In the genomic region with DNA sequence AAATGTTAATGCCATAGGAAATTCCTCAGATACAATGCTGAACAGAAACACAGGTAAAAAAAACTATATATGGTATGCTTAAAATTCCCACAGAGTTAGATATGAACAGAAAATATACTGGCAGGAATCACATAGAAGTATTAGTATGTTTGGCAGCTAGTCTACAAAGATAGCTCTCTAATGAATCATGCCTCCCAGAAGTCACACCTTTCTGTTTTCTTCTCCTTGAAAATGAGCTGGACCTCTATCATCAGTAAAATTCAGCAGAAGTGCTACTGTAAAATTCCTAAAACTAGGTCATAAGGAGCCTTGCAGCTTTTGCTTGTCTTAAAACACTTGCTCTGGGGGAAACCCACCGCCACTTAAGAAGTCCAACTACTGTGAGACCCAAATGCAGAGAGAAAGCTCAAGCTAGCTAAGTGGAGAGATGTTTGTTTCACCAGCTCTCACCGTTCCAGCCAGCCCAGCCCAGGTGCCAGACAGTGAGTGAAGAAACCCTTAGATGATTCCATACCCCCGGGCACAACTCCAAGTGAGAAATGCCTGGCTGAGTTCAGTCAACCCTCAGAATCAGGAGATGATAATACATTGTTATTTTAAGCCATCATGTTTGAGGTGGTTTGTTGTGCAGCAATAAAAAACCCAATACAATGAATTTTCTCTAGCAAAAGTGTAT, we compare ENCODE assay signal across 1 cellular context.
TF ChIP-seq lines count a peak whose summit lies in the region.

No MANE protein-coding gene starts in this region.

TF ChIP-seq in Ishikawa, 13 proteins besides CTCF, POLR2A, EP300 and RAD21 (continued from another document):
- TF ChIP-seq, protein P1, sequence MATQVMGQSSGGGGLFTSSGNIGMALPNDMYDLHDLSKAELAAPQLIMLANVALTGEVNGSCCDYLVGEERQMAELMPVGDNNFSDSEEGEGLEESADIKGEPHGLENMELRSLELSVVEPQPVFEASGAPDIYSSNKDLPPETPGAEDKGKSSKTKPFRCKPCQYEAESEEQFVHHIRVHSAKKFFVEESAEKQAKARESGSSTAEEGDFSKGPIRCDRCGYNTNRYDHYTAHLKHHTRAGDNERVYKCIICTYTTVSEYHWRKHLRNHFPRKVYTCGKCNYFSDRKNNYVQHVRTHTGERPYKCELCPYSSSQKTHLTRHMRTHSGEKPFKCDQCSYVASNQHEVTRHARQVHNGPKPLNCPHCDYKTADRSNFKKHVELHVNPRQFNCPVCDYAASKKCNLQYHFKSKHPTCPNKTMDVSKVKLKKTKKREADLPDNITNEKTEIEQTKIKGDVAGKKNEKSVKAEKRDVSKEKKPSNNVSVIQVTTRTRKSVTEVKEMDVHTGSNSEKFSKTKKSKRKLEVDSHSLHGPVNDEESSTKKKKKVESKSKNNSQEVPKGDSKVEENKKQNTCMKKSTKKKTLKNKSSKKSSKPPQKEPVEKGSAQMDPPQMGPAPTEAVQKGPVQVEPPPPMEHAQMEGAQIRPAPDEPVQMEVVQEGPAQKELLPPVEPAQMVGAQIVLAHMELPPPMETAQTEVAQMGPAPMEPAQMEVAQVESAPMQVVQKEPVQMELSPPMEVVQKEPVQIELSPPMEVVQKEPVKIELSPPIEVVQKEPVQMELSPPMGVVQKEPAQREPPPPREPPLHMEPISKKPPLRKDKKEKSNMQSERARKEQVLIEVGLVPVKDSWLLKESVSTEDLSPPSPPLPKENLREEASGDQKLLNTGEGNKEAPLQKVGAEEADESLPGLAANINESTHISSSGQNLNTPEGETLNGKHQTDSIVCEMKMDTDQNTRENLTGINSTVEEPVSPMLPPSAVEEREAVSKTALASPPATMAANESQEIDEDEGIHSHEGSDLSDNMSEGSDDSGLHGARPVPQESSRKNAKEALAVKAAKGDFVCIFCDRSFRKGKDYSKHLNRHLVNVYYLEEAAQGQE (IDR thresholded peaks at IDR 0.05; ENCODE audit: low read depth), result no peak
- TF ChIP-seq ZBTB7A (IDR thresholded peaks at IDR 0.05; ENCODE audit: low read depth) (no peak), CEBPB (IDR thresholded peaks at IDR 0.05) (no peak), TCF12 (IDR thresholded peaks at IDR 0.05; ENCODE audit: low read depth) (no peak), FOXM1 (IDR thresholded peaks at IDR 0.05; ENCODE audit: borderline replicate concordance, low read depth) (no peak)
- TF ChIP-seq, protein P2, sequence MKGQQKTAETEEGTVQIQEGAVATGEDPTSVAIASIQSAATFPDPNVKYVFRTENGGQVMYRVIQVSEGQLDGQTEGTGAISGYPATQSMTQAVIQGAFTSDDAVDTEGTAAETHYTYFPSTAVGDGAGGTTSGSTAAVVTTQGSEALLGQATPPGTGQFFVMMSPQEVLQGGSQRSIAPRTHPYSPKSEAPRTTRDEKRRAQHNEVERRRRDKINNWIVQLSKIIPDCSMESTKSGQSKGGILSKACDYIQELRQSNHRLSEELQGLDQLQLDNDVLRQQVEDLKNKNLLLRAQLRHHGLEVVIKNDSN (IDR thresholded peaks at IDR 0.05), result no peak
TF ChIP-seq in Ishikawa: peak in this region for 2.
